9 cellular contexts compared by ENCODE assay signal in the genomic region with DNA sequence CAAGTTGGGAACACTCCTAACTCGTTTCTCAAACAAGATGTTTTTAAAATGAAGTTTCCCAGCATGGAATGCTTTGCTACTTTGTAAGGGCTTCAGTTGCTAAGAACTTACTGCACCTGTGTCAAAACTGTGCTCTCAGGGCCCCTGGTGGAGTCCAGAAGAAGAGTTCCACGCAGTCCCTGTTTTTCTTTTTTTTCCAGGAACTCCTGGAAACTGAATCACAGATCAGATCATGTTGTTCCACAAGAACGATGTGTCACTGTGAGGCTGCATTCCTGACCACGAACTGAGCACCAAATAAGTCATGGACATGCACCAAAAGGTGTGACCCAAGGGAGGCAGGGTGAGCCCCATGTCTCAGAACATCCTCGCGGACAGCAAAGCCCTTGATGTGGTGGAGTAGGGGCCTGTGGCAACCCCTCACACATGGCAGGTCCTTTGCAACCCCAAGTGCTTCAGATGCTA.
A peak's percentile ranks its signal among the peaks of the same experiment; 100 is the strongest.
DNase-seq lines count a peak whose midpoint lies in the region; ATAC-seq and TF ChIP-seq lines count a peak whose summit lies in the region.
"Had no signal": no experiment of that assay in that cellular context is flagged by ENCODE, and none has a peak within 500 bp of the region (broad histone marks: within the 10 kb centered on the region; RNA-seq: fewer than 3 reads in every experiment).

No MANE protein-coding gene starts in this region.

- no peak overlapping the region for H3K4me3 ChIP-seq in tibial artery

- no peaks in the 10 kb centered on the region for H3K36me3 ChIP-seq in tibial artery

- no TSS peak for BruUV-seq in MCF 10A (replicated peaks; lab: Mats Ljungman, UMichigan)

- peaks cover 29% of the 10 kb centered on the region for H3K4me1 Mint-ChIP-seq in MCF 10A (ENCODE audit: insufficient read depth, unreplicated experiment)
- no peaks in the 10 kb centered on the region for H3K4me1 Mint-ChIP-seq in activated T-cell treated with anti-CD3 and anti-CD28 coated beads, Interleukin-2, amount 50 U/mL, for 24 hours (ENCODE audit: low read depth)

- ATAC-seq in GM21619 (IDR thresholded peaks at IDR 0.05; ENCODE audit: unreplicated experiment), result no peak

- CTCF ChIA-PET in MCF 10A (lab: Yijun Ruan, JAX), result interaction anchor here (0.5 to 1.9 kb wide), 7 partner anchors 12 to 69 kb away, joined by 3 to 7 read pairs (median 3); no protein-coding TSS in a partner anchor

- no peaks in the 10 kb centered on the region for H3K9me3 Mint-ChIP-seq in MCF 10A (ENCODE audit: unreplicated experiment)
- no peaks in the 10 kb centered on the region for H3K9me3 Mint-ChIP-seq in activated T-cell treated with anti-CD3 and anti-CD28 coated beads, Interleukin-2, amount 50 U/mL, for 24 hours

- H3K27me3 ChIP-seq in tibial artery, result no peaks in the 10 kb centered on the region

- intact Hi-C loops in MCF 10A (cut with micrococcal nuclease) (loop anchor here (2.0 to 5.0 kb wide), 2 partner anchors 42 to 94 kb away; no protein-coding TSS in a partner anchor), tibial artery (cut with DNase I; ENCODE audit: low total_unique reads) (no loop called here)

- peaks cover 0 to 22% (median 18%) of the 10 kb centered on the region in 4 donors for H3K4me1 ChIP-seq in tibial artery

- POLR2A ChIA-PET in MCF 10A (lab: Yijun Ruan, JAX), result interaction anchor here (0.7 to 1.6 kb wide), 5 partner anchors 11 to 513 kb away, joined by 3 to 11 read pairs (median 3); no protein-coding TSS in a partner anchor

- no peaks in the 10 kb centered on the region for H3K27me3 Mint-ChIP-seq in MCF 10A (ENCODE audit: insufficient read depth, unreplicated experiment)
- peaks cover 27% of the 10 kb centered on the region for H3K27me3 Mint-ChIP-seq in activated T-cell treated with anti-CD3 and anti-CD28 coated beads, Interleukin-2, amount 50 U/mL, for 24 hours

- H3K27ac ChIP-seq in tibial artery, result peak overlapping the region; percentile 55 to 72
- H3K27ac ChIP-seq: HL-60 had no signal

- no peaks in the 10 kb centered on the region for H3K36me3 Mint-ChIP-seq in MCF 10A (ENCODE audit: insufficient read depth, unreplicated experiment)
- no peaks in the 10 kb centered on the region for H3K36me3 Mint-ChIP-seq in activated T-cell treated with anti-CD3 and anti-CD28 coated beads, Interleukin-2, amount 50 U/mL, for 24 hours (ENCODE audit: low read depth)

- H3K9me3 ChIP-seq in tibial artery, result no peaks in the 10 kb centered on the region

- peak overlapping the region; percentile 75 for H3K27ac Mint-ChIP-seq in MCF 10A (ENCODE audit: low read depth, unreplicated experiment)
- no peak overlapping the region for H3K27ac Mint-ChIP-seq in activated T-cell treated with anti-CD3 and anti-CD28 coated beads, Interleukin-2, amount 50 U/mL, for 24 hours

- DNase-seq in LHCN-M2 (ENCODE audit: low read depth) (peak; percentile 94), MCF 10A (ENCODE audit: unreplicated experiment) (peak; percentile 83), kidney glomerular epithelial cell (lab: John Stamatoyannopoulos, UW) (peak; percentile 82), tibial artery (peak in 1 of 2 donors; percentile 29), midbrain (lab: John Stamatoyannopoulos, UW) (no peak)
- no peak for DNase-seq in activated T-cell treated with anti-CD3 and anti-CD28 coated beads, Interleukin-2, amount 50 U/mL, for 24 hours
- DNase-seq: activated gamma-delta T cell treated with Interleukin-2 at 50 U/mL for 16 hours had no signal

- H3K4me3 Mint-ChIP-seq in MCF 10A (ENCODE audit: unreplicated experiment), result peak overlapping the region; percentile 6
- H3K4me3 Mint-ChIP-seq in activated T-cell treated with anti-CD3 and anti-CD28 coated beads, Interleukin-2, amount 50 U/mL, for 24 hours, result no peak overlapping the region

- TF ChIP-seq CTCF in MCF 10A (IDR thresholded peaks at IDR 0.05; ENCODE audit: unreplicated experiment), result peak; percentile 26
- TF ChIP-seq CTCF in tibial artery (IDR thresholded peaks at IDR 0.05), result peak; percentile 30 to 49

Comparison
In these comparisons a context has a peak if more than half of its experiments do, and no peak if none do; other contexts are left out.
1. DNase-seq: peak in LHCN-M2 (single experiment), MCF 10A (single experiment) and kidney glomerular epithelial cell (single experiment); none in midbrain (single experiment) and activated T-cell treated with anti-CD3 and anti-CD28 coated beads, Interleukin-2, amount 50 U/mL, for 24 hours (single experiment).